In genomic region chr4:131426023-131426758, GRCh38 we compare ENCODE assay signal across 1 cellular context.
TF ChIP-seq lines count a peak whose summit lies in the region.

No MANE protein-coding gene starts in this region.

TF ChIP-seq in GM12878, 131 proteins besides CTCF, POLR2A, EP300 and RAD21 (continued from another document and continues in another):
- TF ChIP-seq, protein P1, sequence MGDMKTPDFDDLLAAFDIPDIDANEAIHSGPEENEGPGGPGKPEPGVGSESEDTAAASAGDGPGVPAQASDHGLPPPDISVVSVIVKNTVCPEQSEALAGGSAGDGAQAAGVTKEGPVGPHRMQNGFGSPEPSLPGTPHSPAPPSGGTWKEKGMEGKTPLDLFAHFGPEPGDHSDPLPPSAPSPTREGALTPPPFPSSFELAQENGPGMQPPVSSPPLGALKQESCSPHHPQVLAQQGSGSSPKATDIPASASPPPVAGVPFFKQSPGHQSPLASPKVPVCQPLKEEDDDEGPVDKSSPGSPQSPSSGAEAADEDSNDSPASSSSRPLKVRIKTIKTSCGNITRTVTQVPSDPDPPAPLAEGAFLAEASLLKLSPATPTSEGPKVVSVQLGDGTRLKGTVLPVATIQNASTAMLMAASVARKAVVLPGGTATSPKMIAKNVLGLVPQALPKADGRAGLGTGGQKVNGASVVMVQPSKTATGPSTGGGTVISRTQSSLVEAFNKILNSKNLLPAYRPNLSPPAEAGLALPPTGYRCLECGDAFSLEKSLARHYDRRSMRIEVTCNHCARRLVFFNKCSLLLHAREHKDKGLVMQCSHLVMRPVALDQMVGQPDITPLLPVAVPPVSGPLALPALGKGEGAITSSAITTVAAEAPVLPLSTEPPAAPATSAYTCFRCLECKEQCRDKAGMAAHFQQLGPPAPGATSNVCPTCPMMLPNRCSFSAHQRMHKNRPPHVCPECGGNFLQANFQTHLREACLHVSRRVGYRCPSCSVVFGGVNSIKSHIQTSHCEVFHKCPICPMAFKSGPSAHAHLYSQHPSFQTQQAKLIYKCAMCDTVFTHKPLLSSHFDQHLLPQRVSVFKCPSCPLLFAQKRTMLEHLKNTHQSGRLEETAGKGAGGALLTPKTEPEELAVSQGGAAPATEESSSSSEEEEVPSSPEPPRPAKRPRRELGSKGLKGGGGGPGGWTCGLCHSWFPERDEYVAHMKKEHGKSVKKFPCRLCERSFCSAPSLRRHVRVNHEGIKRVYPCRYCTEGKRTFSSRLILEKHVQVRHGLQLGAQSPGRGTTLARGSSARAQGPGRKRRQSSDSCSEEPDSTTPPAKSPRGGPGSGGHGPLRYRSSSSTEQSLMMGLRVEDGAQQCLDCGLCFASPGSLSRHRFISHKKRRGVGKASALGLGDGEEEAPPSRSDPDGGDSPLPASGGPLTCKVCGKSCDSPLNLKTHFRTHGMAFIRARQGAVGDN (IDR thresholded peaks at IDR 0.05) = no peak
- TF ChIP-seq POU2F2 (IDR thresholded peaks at IDR 0.05; ENCODE audit: borderline replicate concordance, low read depth, low read length) (peak; percentile 82; the same call in 1 of the 3 replicates), MEF2B (IDR thresholded peaks at IDR 0.05; ENCODE audit: partially characterized antibody, poor library complexity, severe bottlenecking) (peak; percentile 91), PAX8 (IDR thresholded peaks at IDR 0.05) (no peak), ASH2L (IDR thresholded peaks at IDR 0.05; ENCODE audit: borderline replicate concordance, low read depth) (no peak), WRNIP1 (IDR thresholded peaks at IDR 0.05; ENCODE audit: borderline replicate concordance, low read depth, low read length) (no peak), PML (IDR thresholded peaks at IDR 0.05; ENCODE audit: low read length) (no peak), GABPA (IDR thresholded peaks at IDR 0.05; ENCODE audit: low read depth) (0 out of 2 replicates have a peak, but pooled peaks have one; percentile 34), USF1 (IDR thresholded peaks at IDR 0.05; ENCODE audit: borderline replicate concordance, extremely low read length, insufficient read depth, low read depth, low read length) (no peak), BCL11A (IDR thresholded peaks at IDR 0.05; ENCODE audit: low read depth, low read length) (peak; percentile 94), NBN (IDR thresholded peaks at IDR 0.05) (peak; percentile 85), TAF1 (IDR thresholded peaks at IDR 0.05; ENCODE audit: borderline replicate concordance, low read depth, low read length) (no peak), ATF7 (IDR thresholded peaks at IDR 0.05; ENCODE audit: low read depth) (peak; percentile 96), USF2 (IDR thresholded peaks at IDR 0.05; ENCODE audit: borderline replicate concordance, low read depth, low read length) (no peak), KLF5 (IDR thresholded peaks at IDR 0.05; ENCODE audit: partially characterized antibody) (no peak), SMAD5 (IDR thresholded peaks at IDR 0.05; ENCODE audit: low read depth) (no peak), HDGF (IDR thresholded peaks at IDR 0.05) (0 out of 2 replicates have a peak, but pooled peaks have one; percentile 61), TCF7 (IDR thresholded peaks at IDR 0.05; ENCODE audit: borderline replicate concordance) (no peak), KAT2A (conservative IDR thresholded peaks at IDR 0.05; ENCODE audit: control insufficient read depth, low read depth, low read length) (no peak), ZNF217 (IDR thresholded peaks at IDR 0.05) (0 out of 2 replicates have a peak, but pooled peaks have one; percentile 18), SRF (IDR thresholded peaks at IDR 0.05; ENCODE audit: low read depth in 2 of 2, low read length in 2 of 2) (0 out of 4 replicates have a peak, but pooled peaks of 1 of the 2 experiments have one; percentile 26), MTA2 (IDR thresholded peaks at IDR 0.05; ENCODE audit: low read depth) (peak; percentile 78), PAX5 (IDR thresholded peaks at IDR 0.05; ENCODE audit: borderline replicate concordance, low read depth, low read length) (peak; percentile 53; the same call in 1 of the 2 replicates), KDM1A (IDR thresholded peaks at IDR 0.05; ENCODE audit: borderline replicate concordance) (no peak), EZH2 (IDR thresholded peaks at IDR 0.05; ENCODE audit: borderline replicate concordance, control insufficient read depth, low read depth, low read length) (no peak), PRDM15 (CRISPR knock-in tag; IDR thresholded peaks at IDR 0.05) (no peak), ZBTB40 (IDR thresholded peaks at IDR 0.05; ENCODE audit: borderline replicate concordance) (no peak), SPI1 (IDR thresholded peaks at IDR 0.05; ENCODE audit: borderline replicate concordance, insufficient read depth, low read depth, low read length) (peak; percentile 68), ZZZ3 (IDR thresholded peaks at IDR 0.05; ENCODE audit: control insufficient read depth, insufficient read length, low read depth) (no peak), ESRRA (IDR thresholded peaks at IDR 0.05; ENCODE audit: low read length) (no peak), FOS (IDR thresholded peaks at IDR 0.05; ENCODE audit: borderline replicate concordance, extremely low read depth, insufficient read length) (no peak), CEBPB (IDR thresholded peaks at IDR 0.05; ENCODE audit: borderline replicate concordance in 1 of 2, low read depth in 2 of 2, low read length in 2 of 2) (0 out of 4 replicates have a peak, but pooled peaks of 1 of the 2 experiments have one; percentile 65), RBBP5 (conservative IDR thresholded peaks at IDR 0.05) (no peak), IRF5 (IDR thresholded peaks at IDR 0.05; ENCODE audit: borderline replicate concordance) (no peak), HCFC1 (IDR thresholded peaks at IDR 0.05; ENCODE audit: low read length) (no peak)
- TF ChIP-seq, protein P2, sequence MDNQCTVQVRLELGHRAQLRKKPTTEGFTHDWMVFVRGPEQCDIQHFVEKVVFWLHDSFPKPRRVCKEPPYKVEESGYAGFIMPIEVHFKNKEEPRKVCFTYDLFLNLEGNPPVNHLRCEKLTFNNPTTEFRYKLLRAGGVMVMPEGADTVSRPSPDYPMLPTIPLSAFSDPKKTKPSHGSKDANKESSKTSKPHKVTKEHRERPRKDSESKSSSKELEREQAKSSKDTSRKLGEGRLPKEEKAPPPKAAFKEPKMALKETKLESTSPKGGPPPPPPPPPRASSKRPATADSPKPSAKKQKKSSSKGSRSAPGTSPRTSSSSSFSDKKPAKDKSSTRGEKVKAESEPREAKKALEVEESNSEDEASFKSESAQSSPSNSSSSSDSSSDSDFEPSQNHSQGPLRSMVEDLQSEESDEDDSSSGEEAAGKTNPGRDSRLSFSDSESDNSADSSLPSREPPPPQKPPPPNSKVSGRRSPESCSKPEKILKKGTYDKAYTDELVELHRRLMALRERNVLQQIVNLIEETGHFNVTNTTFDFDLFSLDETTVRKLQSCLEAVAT (IDR thresholded peaks at IDR 0.05) = peak; percentile 51; the same call in 1 of the 2 replicates
- TF ChIP-seq, protein P3, sequence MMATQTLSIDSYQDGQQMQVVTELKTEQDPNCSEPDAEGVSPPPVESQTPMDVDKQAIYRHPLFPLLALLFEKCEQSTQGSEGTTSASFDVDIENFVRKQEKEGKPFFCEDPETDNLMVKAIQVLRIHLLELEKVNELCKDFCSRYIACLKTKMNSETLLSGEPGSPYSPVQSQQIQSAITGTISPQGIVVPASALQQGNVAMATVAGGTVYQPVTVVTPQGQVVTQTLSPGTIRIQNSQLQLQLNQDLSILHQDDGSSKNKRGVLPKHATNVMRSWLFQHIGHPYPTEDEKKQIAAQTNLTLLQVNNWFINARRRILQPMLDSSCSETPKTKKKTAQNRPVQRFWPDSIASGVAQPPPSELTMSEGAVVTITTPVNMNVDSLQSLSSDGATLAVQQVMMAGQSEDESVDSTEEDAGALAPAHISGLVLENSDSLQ (IDR thresholded peaks at IDR 0.05) = peak; percentile 90
- TF ChIP-seq, protein P4, sequence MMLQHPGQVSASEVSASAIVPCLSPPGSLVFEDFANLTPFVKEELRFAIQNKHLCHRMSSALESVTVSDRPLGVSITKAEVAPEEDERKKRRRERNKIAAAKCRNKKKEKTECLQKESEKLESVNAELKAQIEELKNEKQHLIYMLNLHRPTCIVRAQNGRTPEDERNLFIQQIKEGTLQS (IDR thresholded peaks at IDR 0.05; ENCODE audit: borderline replicate concordance, extremely low read depth, low read depth, low read length) = no peak
